In the genomic region with DNA sequence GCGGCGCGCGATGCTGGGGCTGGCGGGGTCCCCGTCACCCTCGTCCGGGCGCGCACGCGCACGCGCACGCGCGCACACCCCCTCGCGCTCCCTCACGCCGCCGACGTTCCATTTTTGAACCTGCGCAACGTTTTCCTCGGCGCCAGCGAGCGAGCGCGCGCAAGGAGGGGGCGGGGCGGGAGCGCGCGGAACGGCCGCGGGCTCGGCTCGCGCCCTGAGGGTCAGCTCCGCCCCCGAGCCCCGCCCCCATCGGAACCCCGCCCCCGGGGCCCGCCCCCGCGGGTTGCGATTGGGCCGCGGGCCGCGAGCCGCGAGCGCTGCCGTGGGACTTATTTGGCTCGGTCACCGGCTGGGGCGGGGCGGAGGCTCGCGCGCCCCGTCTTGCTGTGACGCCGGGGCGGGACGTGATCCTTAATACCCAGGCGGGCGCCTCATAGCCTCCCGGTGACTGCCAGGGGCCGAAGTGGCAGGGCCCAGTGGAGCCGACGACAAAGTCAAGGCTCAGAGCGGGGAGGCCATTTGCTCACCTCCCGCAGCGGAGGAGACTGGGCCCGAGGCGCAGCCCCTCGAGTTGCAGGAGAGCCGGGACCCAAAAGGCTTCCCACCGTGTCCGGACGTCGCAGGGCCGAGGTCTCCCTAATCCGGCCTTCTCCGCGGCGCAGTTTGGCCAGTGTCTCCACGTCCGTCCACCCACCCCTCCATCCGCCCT, we compare ENCODE assay signal across 8 cellular contexts. TPM values are rescaled to one million over a fixed set of nuclear protein-coding genes. Genes with fewer than 3 reads are reported as not detected.
DNase-seq lines count a peak whose midpoint lies in the region; ATAC-seq and TF ChIP-seq lines count a peak whose summit lies in the region.

A gene (minus strand): TSS at position 170 of the 709 bp plus-strand sequence. CDS start 236 bp downstream, outside the sequence.

- H3K27me3 ChIP-seq in Peyer's patch: no peaks in the 10 kb centered on the region
- no peaks in the 10 kb centered on the region for H3K27me3 ChIP-seq in naive thymus-derived CD4-positive, alpha-beta T cell (ENCODE audit: control insufficient read depth in 2 of 2, insufficient read depth in 2 of 2, low read length in 2 of 2)

- peak; percentile 93 for DNase-seq in Calu3
- peak in 73 of 76 experiments; percentile 29 to 92 (median 83) for DNase-seq in HUDEP-2 (lab: John Stamatoyannopoulos, UW; ENCODE audit: unreplicated experiment in 76 of 76)
- peak; percentile 95 to 98 (median 98) for DNase-seq in Peyer's patch
- peak; percentile 97 for DNase-seq in activated T-helper 1 cell treated with Interleukin-2 at 50 U/mL for 16 hours (ENCODE audit: low read depth)
- DNase-seq in fibroblast of gingiva (ENCODE audit: low read depth): peak; percentile 79
- DNase-seq in naive thymus-derived CD4-positive, alpha-beta T cell: peak; percentile 91 to 98 (median 94)
- DNase-seq in stimulated activated naive CD4-positive, alpha-beta T cell (lab: John Stamatoyannopoulos, UW): peak; percentile 87 to 96 (median 94)

- ATAC-seq in GM21381 (IDR thresholded peaks at IDR 0.05; ENCODE audit: unreplicated experiment): peak; percentile 72
- peak; percentile 93 for ATAC-seq in naive thymus-derived CD4-positive, alpha-beta T cell

- no peaks in the 10 kb centered on the region for H3K9me3 ChIP-seq in Peyer's patch
- no peaks in the 10 kb centered on the region for H3K9me3 ChIP-seq in naive thymus-derived CD4-positive, alpha-beta T cell (ENCODE audit: control insufficient read depth in 2 of 3, low read length in 3 of 3)

- no peak for TF ChIP-seq CTCF in Calu3 (IDR thresholded peaks at IDR 0.05; ENCODE audit: unreplicated experiment)
- no peak for TF ChIP-seq CTCF in Peyer's patch (IDR thresholded peaks at IDR 0.05)

- peaks cover 0 to 5% (median 0%) of the 10 kb centered on the region in 3 donors for H3K36me3 ChIP-seq in Peyer's patch
- H3K36me3 ChIP-seq in naive thymus-derived CD4-positive, alpha-beta T cell (ENCODE audit: control insufficient read depth in 2 of 3, insufficient read depth in 3 of 3, low read length in 3 of 3): peaks cover 0 to 27% (median 0%) of the 10 kb centered on the region in 3 experiments

- CTCF ChIA-PET in Calu3 (lab: Charles Lee): interaction anchor here (1.4 kb wide), 1 partner anchor 88 kb away, joined by 4 read pairs; no protein-coding TSS in a partner anchor
- CTCF ChIA-PET in naive thymus-derived CD4-positive, alpha-beta T cell (lab: Charles Lee): interaction anchor here (1.0 kb wide), 1 partner anchor 167 kb away, joined by 3 read pairs; a partner anchor contains a TSS

- POLR2A ChIA-PET in naive thymus-derived CD4-positive, alpha-beta T cell (lab: Charles Lee): interaction anchor here (0.6 to 3.8 kb wide), 13 partner anchors 10 to 368 kb away, joined by 3 to 18 read pairs (median 4); a partner anchor contains a TSS

- peak within 1 kb of the TSS; percentile 60 for H3K27ac Mint-ChIP-seq in Calu3 (ENCODE audit: unreplicated experiment)
- H3K27ac Mint-ChIP-seq in naive thymus-derived CD4-positive, alpha-beta T cell: peak within 1 kb of the TSS; percentile 87 to 96 (median 91)

- H3K4me3 ChIP-seq in Peyer's patch: peak within 1 kb of the TSS; percentile 69 to 94 (median 82)
- peak within 1 kb of the TSS; percentile 95 for H3K4me3 ChIP-seq in naive thymus-derived CD4-positive, alpha-beta T cell (ENCODE audit: low read length)

- peaks cover 3 to 37% (median 13%) of the 10 kb centered on the region in 4 donors for H3K4me1 ChIP-seq in Peyer's patch
- peaks cover 31 to 46% of the 10 kb centered on the region in 2 donors for H3K4me1 ChIP-seq in naive thymus-derived CD4-positive, alpha-beta T cell (ENCODE audit: control insufficient read depth in 2 of 2, insufficient read depth in 2 of 2, low read length in 2 of 2)

- intact Hi-C loops in Calu3 (cut with micrococcal nuclease; ENCODE audit: unreplicated experiment): no loop called here
- intact Hi-C loops in naive thymus-derived CD4-positive, alpha-beta T cell (cut with micrococcal nuclease): loop anchor here (1.0 to 10.0 kb wide), 11 partner anchors 8 to 892 kb away; a partner anchor contains a TSS

- peaks cover 12% of the 10 kb centered on the region for H3K4me1 Mint-ChIP-seq in Calu3 (ENCODE audit: low read depth, unreplicated experiment)
- peaks cover 7 to 41% (median 35%) of the 10 kb centered on the region in 7 donors for H3K4me1 Mint-ChIP-seq in naive thymus-derived CD4-positive, alpha-beta T cell

- H3K36me3 Mint-ChIP-seq in Calu3 (ENCODE audit: insufficient read depth, unreplicated experiment): peaks cover 23% of the 10 kb centered on the region
- H3K36me3 Mint-ChIP-seq in naive thymus-derived CD4-positive, alpha-beta T cell: peaks cover 0 to 9% (median 0%) of the 10 kb centered on the region in 5 donors

- H3K27ac ChIP-seq in Peyer's patch: peak within 1 kb of the TSS; percentile 88 to 96 (median 92)
- H3K27ac ChIP-seq in naive thymus-derived CD4-positive, alpha-beta T cell (ENCODE audit: low read depth, low read length): peak within 1 kb of the TSS; percentile 89

- peak within 1 kb of the TSS; percentile 77 for H3K4me3 Mint-ChIP-seq in Calu3 (ENCODE audit: low read depth, unreplicated experiment)
- peak within 1 kb of the TSS; percentile 83 to 99 (median 92) for H3K4me3 Mint-ChIP-seq in naive thymus-derived CD4-positive, alpha-beta T cell

- peaks cover 48% of the 10 kb centered on the region for H3K27me3 Mint-ChIP-seq in Calu3 (ENCODE audit: unreplicated experiment)
- peaks cover 0 to 41% (median 0%) of the 10 kb centered on the region in 5 donors for H3K27me3 Mint-ChIP-seq in naive thymus-derived CD4-positive, alpha-beta T cell

- no TSS peak for BruUV-seq in Calu3 (replicated peaks; lab: Mats Ljungman, UMichigan)

- TF ChIP-seq POLR2A in Peyer's patch (IDR thresholded peaks at IDR 0.05): peak; percentile 26 to 63

- H3K9me3 Mint-ChIP-seq in Calu3 (ENCODE audit: low read depth, unreplicated experiment): no peaks in the 10 kb centered on the region
- H3K9me3 Mint-ChIP-seq in naive thymus-derived CD4-positive, alpha-beta T cell: peaks cover 0 to 5% (median 0%) of the 10 kb centered on the region in 11 donors

RNA-seq across cellular contexts. Expression of the gene that starts here (rescaled TPM):
- 10.5 and 11.8 TPM in 2 replicates for total RNA-seq in Calu3 (2022)
- total RNA-seq in Peyer's patch: 10 to 100 TPM; 41.2 to 58.6 (median 53.2) TPM
- 100 to 1,000 TPM in 2 of 5 experiments, 10 to 100 TPM in 3; 14.2 to 164 (median 76.9) TPM for total RNA-seq in naive thymus-derived CD4-positive, alpha-beta T cell
- polyA plus RNA-seq in naive thymus-derived CD4-positive, alpha-beta T cell: 10 to 100 TPM; 24.1 to 32.7 TPM

Comparison
In these comparisons a context has a peak if more than half of its experiments do, and no peak if none do; other contexts are left out.
1. Peak in every context shown above with its lines: DNase-seq, ATAC-seq, H3K4me3 ChIP-seq and H3K27ac ChIP-seq.